In the genomic region with DNA sequence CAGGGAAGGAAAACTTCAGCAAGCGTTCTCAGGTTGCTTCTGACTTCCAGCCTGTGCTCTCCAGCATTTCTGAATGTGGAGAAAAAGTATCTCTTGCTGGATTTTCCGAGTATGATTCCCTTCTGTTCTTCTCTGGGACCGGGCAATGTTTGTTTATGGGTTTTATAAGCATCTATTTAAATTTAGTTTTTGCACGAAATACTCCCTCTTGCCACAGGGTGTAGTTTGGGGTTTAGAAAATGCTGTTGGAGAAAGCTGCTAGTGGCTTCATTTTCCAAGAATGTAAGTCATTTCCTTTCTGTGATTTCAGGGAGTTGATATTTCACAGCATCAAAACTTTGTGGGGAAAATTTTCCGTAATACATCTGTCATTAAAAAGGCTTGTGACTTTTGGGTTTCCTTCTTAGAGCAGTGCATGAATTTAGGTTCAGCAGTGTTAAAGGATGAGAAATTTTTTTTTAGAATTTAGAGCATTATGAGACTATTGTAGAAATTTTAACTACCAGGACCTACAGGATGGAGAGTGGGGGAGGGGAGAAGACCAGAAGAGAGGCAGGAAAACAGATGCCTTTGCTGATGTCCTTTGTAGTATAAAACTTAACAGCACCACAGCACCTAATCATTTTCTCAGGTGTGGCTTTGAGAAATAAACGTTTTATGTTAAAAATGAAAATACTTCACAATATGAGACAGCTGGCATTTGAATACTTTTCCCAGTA, we compare ENCODE assay signal across 9 cellular contexts. TPM values are rescaled to one million over a fixed set of nuclear protein-coding genes. Genes with fewer than 3 reads are reported as not detected.
DNase-seq lines count a peak whose midpoint lies in the region; ATAC-seq and TF ChIP-seq lines count a peak whose summit lies in the region.
"Had no signal": no experiment of that assay in that cellular context is flagged by ENCODE, and none has a peak within 500 bp of the region (broad histone marks: within the 10 kb centered on the region; RNA-seq: fewer than 3 reads in every experiment).

No MANE protein-coding gene starts in this region.

- intact Hi-C loops in heart right ventricle (cut with DNase I) (loop anchor here (2.0 to 10.0 kb wide), 8 partner anchors 124 to 371 kb away; no protein-coding TSS in a partner anchor), cardiac septum (cut with DNase I) (loop anchor here (2.0 to 5.0 kb wide), 3 partner anchors 124 to 409 kb away; no protein-coding TSS in a partner anchor), dorsolateral prefrontal cortex (cut with DNase I) (loop anchor here (5.0 to 10.0 kb wide), 3 partner anchors 122 to 368 kb away; no protein-coding TSS in a partner anchor)

- H3K27ac ChIP-seq in heart right ventricle: peak overlapping the region; percentile 90 to 99 (median 97)
- peak overlapping the region in 3 of 4 donors; percentile 70 to 96 (median 95) for H3K27ac ChIP-seq in Peyer's patch
- peak overlapping the region in 53 of 59 donors; percentile 2 to 99 (median 90) for H3K27ac ChIP-seq in dorsolateral prefrontal cortex
- peak overlapping the region; percentile 91 for H3K27ac ChIP-seq in muscle layer of duodenum (ENCODE audit: low read length)
- H3K27ac ChIP-seq: neutrophil had no signal

- TF ChIP-seq CTCF in heart right ventricle (IDR thresholded peaks at IDR 0.05) (peak in 7 of 9 donors; percentile 7 to 52 (median 40)), Peyer's patch (IDR thresholded peaks at IDR 0.05) (peak in 4 of 6 experiments; percentile 25 to 47 (median 29)), dorsolateral prefrontal cortex (IDR thresholded peaks at IDR 0.05 in 54 of 56, conservative IDR thresholded peaks at IDR 0.05 in 2 of 56; ENCODE audit: low read depth in 1 of 56, partially characterized antibody in 56 of 56) (peak in 45 of 56 donors; percentile 15 to 58 (median 32))

- H3K9me3 ChIP-seq in heart right ventricle: no peaks in the 10 kb centered on the region
- H3K9me3 ChIP-seq in Peyer's patch: no peaks in the 10 kb centered on the region
- H3K9me3 ChIP-seq in muscle layer of duodenum (ENCODE audit: control insufficient read depth in 1 of 2, low read length in 2 of 2): no peaks in the 10 kb centered on the region
- H3K9me3 ChIP-seq: neutrophil had no signal

- no peak for TF ChIP-seq POLR2A in Peyer's patch (IDR thresholded peaks at IDR 0.05)

- ATAC-seq in heart right ventricle: peak in 3 of 8 donors; percentile 25 to 32 (median 26)
- ATAC-seq in HG02798 (IDR thresholded peaks at IDR 0.05; ENCODE audit: poor library complexity, unreplicated experiment): no peak

- peaks cover 0 to 29% (median 0%) of the 10 kb centered on the region in 7 donors for H3K27me3 ChIP-seq in heart right ventricle
- H3K27me3 ChIP-seq in Peyer's patch: no peaks in the 10 kb centered on the region
- no peaks in the 10 kb centered on the region for H3K27me3 ChIP-seq in dorsolateral prefrontal cortex
- no peaks in the 10 kb centered on the region for H3K27me3 ChIP-seq in muscle layer of duodenum (ENCODE audit: low read depth, low read length)

- H3K4me3 ChIP-seq in heart right ventricle: peak overlapping the region; percentile 73 to 98 (median 89)
- peak overlapping the region; percentile 53 to 91 (median 80) for H3K4me3 ChIP-seq in Peyer's patch
- peak overlapping the region; percentile 70 to 98 (median 90) for H3K4me3 ChIP-seq in dorsolateral prefrontal cortex
- H3K4me3 ChIP-seq in muscle layer of duodenum (ENCODE audit: low read depth in 1 of 2, low read length in 2 of 2): peak overlapping the region; percentile 85 to 96

- DNase-seq in heart right ventricle: peak in 1 of 2 donors; percentile 38
- no peak for DNase-seq in cardiac septum (ENCODE audit: low spot score)
- no peak for DNase-seq in Peyer's patch
- no peak for DNase-seq in dorsolateral prefrontal cortex
- no peak for DNase-seq in NCI-H1092 treated with DMSO at 0.1 percent for 48 hours (lab: John Stamatoyannopoulos, UW)
- DNase-seq in stimulated activated CD4-positive, alpha-beta T cell treated with anti-CD3 and anti-CD28 coated beads, Interleukin-2, amount 100 ng/mL, for 24 hours: no peak

- 8 to 15% methylated on average over 6 of the region's 6 CpGs for WGBS in heart right ventricle, 2 donors

- H3K4me1 ChIP-seq in heart right ventricle: peaks cover 0 to 59% (median 11%) of the 10 kb centered on the region in 9 donors
- peaks cover 0 to 5% (median 2%) of the 10 kb centered on the region in 4 donors for H3K4me1 ChIP-seq in Peyer's patch
- peaks cover 0 to 30% of the 10 kb centered on the region in 2 donors for H3K4me1 ChIP-seq in muscle layer of duodenum (ENCODE audit: control insufficient read depth in 1 of 2, insufficient read depth in 2 of 2, low read length in 2 of 2)

- H3K36me3 ChIP-seq in heart right ventricle (no peaks in the 10 kb centered on the region), Peyer's patch (no peaks in the 10 kb centered on the region), muscle layer of duodenum (ENCODE audit: control insufficient read depth in 1 of 2, insufficient read depth in 2 of 2, low read length in 2 of 2) (peaks cover 0 to 16% of the 10 kb centered on the region in 2 donors)
- H3K36me3 ChIP-seq: neutrophil had no signal

RNA-seq across cellular contexts. Expression of a gene that starts 1.5 kb away (rescaled TPM):
- total RNA-seq in heart right ventricle (10 to 100 TPM in 3 of 10 donors, 1 to 10 TPM in 7; 5.9 to 14.2 (median 6.9) TPM), cardiac septum (9.1 TPM), Peyer's patch (10 to 100 TPM in 3 of 4 donors, 1 to 10 TPM in 1; 8.1 to 73.4 (median 12.4) TPM), dorsolateral prefrontal cortex (10 to 100 TPM in 117 of 120 experiments, 1 to 10 TPM in 3; 9.1 to 40.7 (median 19.1) TPM)
- 1 to 10 TPM; 2.2 to 3.9 TPM for polyA plus RNA-seq in heart right ventricle
